8 cellular contexts compared by ENCODE assay signal in genomic region chr11:24634606-24635160, GRCh38.
"Had no signal": no experiment of that assay in that cellular context is flagged by ENCODE, and none has a peak within 500 bp of the region (broad histone marks: within the 10 kb centered on the region; RNA-seq: fewer than 3 reads in every experiment).

No MANE protein-coding gene starts in this region.

- DNase-seq: H9, HCEC 1CT, IMR-90 had no signal

- FAIRE-seq: H1, H54, HTR-8/SVneo, K562 had no signal

- H3K4me2 ChIP-seq: GM23338 had no signal

- ATAC-seq: GM23338, K562 had no signal

- H3K4me3 ChIP-seq: GM23338, K562 had no signal
